In the genomic region with DNA sequence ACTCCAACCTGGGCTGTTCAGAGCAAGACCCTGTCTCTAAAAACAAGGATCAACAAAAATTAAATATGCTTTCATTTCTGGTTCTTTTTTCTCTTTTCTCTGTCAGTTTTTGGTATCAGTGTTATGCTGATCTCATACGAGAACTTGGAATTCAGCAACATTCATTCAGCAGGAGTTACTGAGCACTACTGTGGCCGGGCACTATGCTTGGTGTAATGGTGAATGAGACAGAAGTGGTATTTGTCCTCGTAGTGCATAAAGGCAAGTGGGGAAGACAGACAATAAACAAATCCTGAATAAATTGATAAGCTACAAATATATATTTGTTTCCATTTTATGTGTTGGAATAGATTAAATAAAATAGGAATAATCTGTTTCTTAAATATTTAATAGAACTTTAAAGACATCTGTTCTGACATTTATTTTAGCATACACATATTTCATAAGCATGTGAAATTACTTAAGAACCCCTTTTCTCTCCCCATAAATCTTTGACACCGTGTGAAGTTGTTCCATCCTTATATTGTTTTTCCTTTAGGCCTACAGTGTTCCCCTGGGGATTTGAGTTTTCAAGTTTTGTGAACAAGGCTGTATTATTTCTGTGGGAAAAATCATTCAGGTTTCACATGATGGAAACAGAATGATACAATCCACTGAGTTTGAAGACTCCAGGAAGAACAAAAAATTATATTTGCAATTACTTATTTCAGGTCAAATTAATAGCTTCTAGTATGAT, we compare ENCODE assay signal across 17 cellular contexts. TPM values are rescaled to one million over a fixed set of nuclear protein-coding genes. Genes with fewer than 3 reads are reported as not detected.
DNase-seq lines count a peak whose midpoint lies in the region; ATAC-seq and TF ChIP-seq lines count a peak whose summit lies in the region.
"Had no signal": no experiment of that assay in that cellular context is flagged by ENCODE, and none has a peak within 500 bp of the region (broad histone marks: within the 10 kb centered on the region; RNA-seq: fewer than 3 reads in every experiment).

No MANE protein-coding gene starts in this region.

- H3K4me1 ChIP-seq in ACC112 (ENCODE audit: control insufficient read depth, insufficient read depth, low read length, unreplicated experiment) (peaks cover 19% of the 10 kb centered on the region), PC-3 (ENCODE audit: insufficient read depth, low read length) (peaks cover 23% of the 10 kb centered on the region)

- H3F3A ChIP-seq in PC-3 (ENCODE audit: low read length, unreplicated experiment) = peaks cover 7% of the 10 kb centered on the region

- peak overlapping the region; percentile 9 for H3K27ac Mint-ChIP-seq in endothelial cell (ENCODE audit: unreplicated experiment)
- H3K27ac Mint-ChIP-seq: activated CD4-positive, alpha-beta T cell treated with anti-CD3 and anti-CD28 coated beads for 36 hours; activated naive CD8-positive, alpha-beta T cell had no signal

- no peaks in the 10 kb centered on the region for H3K9me3 Mint-ChIP-seq in endothelial cell (ENCODE audit: unreplicated experiment)
- H3K9me3 Mint-ChIP-seq: naive thymus-derived CD8-positive, alpha-beta T cell had no signal

- no peaks in the 10 kb centered on the region for H3K9me3 ChIP-seq in PC-3 (ENCODE audit: low read length)
- H3K9me3 ChIP-seq: upper lobe of right lung had no signal

- H3K4me3 Mint-ChIP-seq in endothelial cell (ENCODE audit: unreplicated experiment) = no peak overlapping the region
- H3K4me3 Mint-ChIP-seq: activated CD4-positive, alpha-beta T cell treated with anti-CD3 and anti-CD28 coated beads for 36 hours; activated naive CD8-positive, alpha-beta T cell; naive thymus-derived CD8-positive, alpha-beta T cell had no signal

- H3K79me2 ChIP-seq in ACC112 (ENCODE audit: control insufficient read depth, insufficient read depth, low read length, unreplicated experiment) = peaks cover 76% of the 10 kb centered on the region
- H3K79me2 ChIP-seq in PC-3 (ENCODE audit: low read length) = peaks cover 92% of the 10 kb centered on the region

- peak overlapping the region; percentile 75 for H3K27ac ChIP-seq in ACC112 (ENCODE audit: low read depth, low read length)
- H3K27ac ChIP-seq in PC-3 (ENCODE audit: low read length) = peak overlapping the region; percentile 88
- H3K27ac ChIP-seq: upper lobe of right lung had no signal

- CTCF ChIA-PET in PC-3 (lab: Charles Lee) = interaction anchor here (0.9 to 1.0 kb wide), 2 partner anchors 12 to 50 kb away, joined by 3 read pairs; no protein-coding TSS in a partner anchor

- no peaks in the 10 kb centered on the region for H3K27me3 Mint-ChIP-seq in endothelial cell (ENCODE audit: unreplicated experiment)
- H3K27me3 Mint-ChIP-seq: activated CD4-positive, alpha-beta T cell treated with anti-CD3 and anti-CD28 coated beads for 36 hours; activated naive CD8-positive, alpha-beta T cell; naive thymus-derived CD8-positive, alpha-beta T cell had no signal

- H3K36me3 ChIP-seq in ACC112 (ENCODE audit: insufficient read depth, low read length) = 0 out of 2 replicates have a peak, but pooled peaks cover 3% of the 10 kb centered on the region
- peaks cover 3% of the 10 kb centered on the region; the same call in 1 of the 2 replicates for H3K36me3 ChIP-seq in PC-3 (ENCODE audit: low read depth, low read length)

- H4K20me1 ChIP-seq in PC-3 (ENCODE audit: low read length) = 0 out of 2 replicates have a peak, but pooled peaks cover 7% of the 10 kb centered on the region

- ATAC-seq in PC-3 = peak; percentile 8; the same call in 1 of the 2 replicates
- ATAC-seq in GM18858 (IDR thresholded peaks at IDR 0.05; ENCODE audit: unreplicated experiment) = no peak
- ATAC-seq in HG02623 (IDR thresholded peaks at IDR 0.05; ENCODE audit: unreplicated experiment) = no peak
- no peak for ATAC-seq in HG02884 (IDR thresholded peaks at IDR 0.05; ENCODE audit: unreplicated experiment)
- ATAC-seq in HG02610 (IDR thresholded peaks at IDR 0.05; ENCODE audit: unreplicated experiment) = no peak
- ATAC-seq: activated CD4-positive, alpha-beta T cell treated with anti-CD3 and anti-CD28 coated beads for 36 hours; naive thymus-derived CD8-positive, alpha-beta T cell; upper lobe of right lung had no signal

- POLR2A ChIA-PET in PC-3 (lab: Charles Lee; ENCODE audit: unreplicated experiment) = no interaction called here

- no peaks in the 10 kb centered on the region for H3K9me2 ChIP-seq in PC-3 (replicated peaks; ENCODE audit: low read length)

- no peaks in the 10 kb centered on the region for H3K36me3 Mint-ChIP-seq in endothelial cell (ENCODE audit: low read depth, unreplicated experiment)

- no peaks in the 10 kb centered on the region for H3K4me1 Mint-ChIP-seq in endothelial cell (ENCODE audit: unreplicated experiment)

- 0 out of 2 replicates have a peak overlapping the region, but pooled peaks have one; percentile 26 for H3K4me3 ChIP-seq in ACC112 (ENCODE audit: low read depth, low read length)
- H3K4me3 ChIP-seq in PC-3 (ENCODE audit: low read length) = peak overlapping the region; percentile 35; the same call in 1 of the 2 replicates
- H3K4me3 ChIP-seq: upper lobe of right lung had no signal

- intact Hi-C loops in PC-3 (cut with micrococcal nuclease) = no loop called here

- TF ChIP-seq CTCF in PC-3 (conservative IDR thresholded peaks at IDR 0.05; ENCODE audit: low read depth, low read length) (no peak), endothelial cell (IDR thresholded peaks at IDR 0.05; ENCODE audit: unreplicated experiment) (no peak)

- H3K4me2 ChIP-seq in PC-3 (ENCODE audit: low read length) = peak overlapping the region; percentile 74

- peak overlapping the region; percentile 50 for H3K9ac ChIP-seq in PC-3 (ENCODE audit: low read length)

- H2AFZ ChIP-seq in ACC112 (ENCODE audit: low read length, unreplicated experiment) (no peak overlapping the region), PC-3 (ENCODE audit: low read length) (no peak overlapping the region)

- H3K27me3 ChIP-seq in ACC112 (ENCODE audit: insufficient read depth, low read length) (no peaks in the 10 kb centered on the region), PC-3 (ENCODE audit: low read length) (no peaks in the 10 kb centered on the region)
- H3K27me3 ChIP-seq: upper lobe of right lung had no signal

- BruUV-seq in PC-3 (replicated peaks; lab: Mats Ljungman, UMichigan) = TSS peak; percentile 24

- DNase-seq in PC-3 (no peak), endothelial cell (ENCODE audit: low spot score) (no peak), midbrain (lab: John Stamatoyannopoulos, UW) (peak; percentile 7)
- DNase-seq: activated CD4-positive, alpha-beta T cell treated with anti-CD3 and anti-CD28 coated beads for 36 hours; naive thymus-derived CD8-positive, alpha-beta T cell; NCI-H2029; NCI-H526 treated with DMSO at 0.1 percent for 48 hours; retina; stimulated activated CD4-positive, alpha-beta T cell treated with anti-CD3 and anti-CD28 coated beads, Interleukin-4, amount 100 ng/mL, for 1 hour; T-helper 2 cell; upper lobe of right lung had no signal

RNA-seq across cellular contexts. Expression of a gene that starts 24.6 kb away (rescaled TPM):
- total RNA-seq in PC-3 (2014; rRNA removed) (15.2 and 16.5 TPM in 2 replicates), endothelial cell (ENCODE audit: unreplicated experiment) (32.5 TPM)
